ENCODE assay signal across 9 cellular contexts in genomic region chr11:46697303-46697702, GRCh38. TPM values are rescaled to one million over a fixed set of nuclear protein-coding genes. Genes with fewer than 3 reads are reported as not detected.
DNase-seq lines count a peak whose midpoint lies in the region; ATAC-seq and TF ChIP-seq lines count a peak whose summit lies in the region.
"Had no signal": no experiment of that assay in that cellular context is flagged by ENCODE, and none has a peak within 500 bp of the region (broad histone marks: within the 10 kb centered on the region; RNA-seq: fewer than 3 reads in every experiment).

No MANE protein-coding gene starts in this region.

- ATAC-seq in effector memory CD8-positive, alpha-beta T cell (replicated peaks) = no peak
- ATAC-seq in GM18511 (IDR thresholded peaks at IDR 0.05; ENCODE audit: unreplicated experiment) = no peak

- H3K9me2 ChIP-seq in Karpas-422 (replicated peaks; ENCODE audit: insufficient read depth, low read length) = no peaks in the 10 kb centered on the region

- H3K27ac ChIP-seq in Karpas-422 (ENCODE audit: low read length) = no peak overlapping the region

- no peak overlapping the region for H2AFZ ChIP-seq in Karpas-422 (ENCODE audit: low read length)

- H3K4me3 ChIP-seq in Karpas-422 (ENCODE audit: low read length) = no peak overlapping the region

- H3K27ac Mint-ChIP-seq in effector memory CD8-positive, alpha-beta T cell = peak overlapping the region; percentile 77 to 87
- H3K27ac Mint-ChIP-seq in nephron = peak overlapping the region; percentile 34 to 71 (median 36)

- H3K79me2 ChIP-seq in Karpas-422 (ENCODE audit: low read length) = peaks cover 44% of the 10 kb centered on the region

- no peak overlapping the region for H3K4me3 Mint-ChIP-seq in effector memory CD8-positive, alpha-beta T cell
- H3K4me3 Mint-ChIP-seq in nephron = peak overlapping the region; percentile 43 to 99 (median 94)

- no peak overlapping the region for H3K9ac ChIP-seq in Karpas-422 (ENCODE audit: low read length)

- no peaks in the 10 kb centered on the region for H3K9me3 ChIP-seq in Karpas-422 (ENCODE audit: low read length)

- no peaks in the 10 kb centered on the region; the same call in 1 of the 2 replicates for H4K20me1 ChIP-seq in Karpas-422 (ENCODE audit: insufficient read depth, low read depth, low read length)

- peaks cover 45 to 52% of the 10 kb centered on the region in 2 donors for H3K4me1 Mint-ChIP-seq in effector memory CD8-positive, alpha-beta T cell (ENCODE audit: low read depth in 2 of 2)
- peaks cover 36% of the 10 kb centered on the region for H3K4me1 Mint-ChIP-seq in nephron

- in situ Hi-C loops in G401 (cut with HindIII; ENCODE audit: low sequenced_read_pairs) = no loop called here

- H3K36me3 Mint-ChIP-seq in effector memory CD8-positive, alpha-beta T cell (ENCODE audit: insufficient read depth) = peaks cover 48% of the 10 kb centered on the region
- H3K36me3 Mint-ChIP-seq in nephron (ENCODE audit: low read depth) = peaks cover 18% of the 10 kb centered on the region

- H3K4me1 ChIP-seq in Karpas-422 (ENCODE audit: low read length) = peaks cover 18% of the 10 kb centered on the region

- H3K27me3 Mint-ChIP-seq in effector memory CD8-positive, alpha-beta T cell = no peaks in the 10 kb centered on the region
- H3K27me3 Mint-ChIP-seq in nephron (ENCODE audit: low read depth) = no peaks in the 10 kb centered on the region

- no peak overlapping the region for H3K4me2 ChIP-seq in Karpas-422 (ENCODE audit: low read depth, low read length, poor library complexity, severe bottlenecking)

- no peaks in the 10 kb centered on the region for H3K27me3 ChIP-seq in Karpas-422 (ENCODE audit: low read length)

- no peaks in the 10 kb centered on the region for H3K9me3 Mint-ChIP-seq in effector memory CD8-positive, alpha-beta T cell
- H3K9me3 Mint-ChIP-seq in nephron = no peaks in the 10 kb centered on the region

- DNase-seq in Ammon's horn (ENCODE audit: low spot score) = peak; percentile 92
- DNase-seq in NCI-H1092 treated with DMSO at 0.1 percent for 48 hours (lab: John Stamatoyannopoulos, UW) = peak; percentile 24
- no peak for DNase-seq in effector memory CD8-positive, alpha-beta T cell
- DNase-seq in Karpas-422 = no peak
- no peak for DNase-seq in NCI-H1436 treated with DMSO at 0.1 percent for 48 hours (lab: John Stamatoyannopoulos, UW)
- no peak for DNase-seq in G401 (ENCODE audit: low spot score)

- no peak for TF ChIP-seq CTCF in nephron (IDR thresholded peaks at IDR 0.05; ENCODE audit: unreplicated experiment in 3 of 3)

- H3K36me3 ChIP-seq in Karpas-422 (ENCODE audit: insufficient read depth, low read length) = peaks cover 4% of the 10 kb centered on the region; the same call in 1 of the 2 replicates

RNA-seq across cellular contexts. Expression of gene ARHGAP1, which starts 3.1 kb away (rescaled TPM):
- 13.6 and 23.4 TPM in 2 replicates for total RNA-seq in Karpas-422 (2014; rRNA removed; shearing (Covaris generic); ENCODE audit: low replicate concordance)
- total RNA-seq in G401 (2014; rRNA removed; shearing (Covaris generic)) = 4.1 and 4.9 TPM in 2 replicates

RNA-seq across cellular contexts. Expression of gene ZNF408, which starts 3.5 kb away (rescaled TPM):
- total RNA-seq in Karpas-422 (2014; rRNA removed; shearing (Covaris generic); ENCODE audit: low replicate concordance) = 5.1 and 7.4 TPM in 2 replicates
- total RNA-seq in G401 (2014; rRNA removed; shearing (Covaris generic)) = 9.2 and 12.7 TPM in 2 replicates

RNA-seq across cellular contexts. Expression of gene F2, which starts 21.7 kb away (rescaled TPM):
- not detected in 2 replicates for total RNA-seq in Karpas-422 (2014; rRNA removed; shearing (Covaris generic); ENCODE audit: low replicate concordance)
- not detected in 2 replicates for total RNA-seq in G401 (2014; rRNA removed; shearing (Covaris generic))
- total RNA-seq: HT1080 had no signal

Comparison
In these comparisons a context has a peak if more than half of its experiments do, and no peak if none do; other contexts are left out.
1. DNase-seq: peak in Ammon's horn (single experiment) and NCI-H1092 treated with DMSO at 0.1 percent for 48 hours (single experiment); none in effector memory CD8-positive, alpha-beta T cell (0 of 3), Karpas-422 (single experiment), NCI-H1436 treated with DMSO at 0.1 percent for 48 hours (single experiment) and G401 (single experiment).
2. H3K4me3 Mint-ChIP-seq: peak in nephron (3 of 3); none in effector memory CD8-positive, alpha-beta T cell (0 of 2).